ENCODE assay signal across 10 cellular contexts in genomic region chr1:234564035-234565029, GRCh38. TPM values are rescaled to one million over a fixed set of nuclear protein-coding genes. Genes with fewer than 3 reads are reported as not detected.
DNase-seq lines count a peak whose midpoint lies in the region; ATAC-seq, FAIRE-seq and TF ChIP-seq lines count a peak whose summit lies in the region.
"Had no signal": no experiment of that assay in that cellular context is flagged by ENCODE, and none has a peak within 500 bp of the region (broad histone marks: within the 10 kb centered on the region; RNA-seq: fewer than 3 reads in every experiment).

No MANE protein-coding gene starts in this region.

- no TSS peak for BruUV-seq in K562 (replicated peaks; lab: Mats Ljungman, UMichigan)

- H3K4me1 Mint-ChIP-seq in natural killer cell: no peaks in the 10 kb centered on the region
- H3K4me1 Mint-ChIP-seq: activated naive CD4-positive, alpha-beta T cell treated with anti-CD3 and anti-CD28 coated beads, Interleukin-2, amount 50 U/mL, for 24 hours had no signal

- H3K27ac ChIP-seq in K562 (ENCODE audit: extremely low read depth, low read depth, low read length) (no peak overlapping the region), lower lobe of right lung (no peak overlapping the region)
- H3K27ac ChIP-seq: SK-N-MC had no signal

- H3K4me3 ChIP-seq in AG09309 (ENCODE audit: control insufficient read depth, low read depth, low read length) (no peak overlapping the region), K562 (no peak overlapping the region), lower lobe of right lung (no peak overlapping the region)
- H3K4me3 ChIP-seq: SK-N-MC had no signal

- peaks cover 3 to 12% of the 10 kb centered on the region in 2 donors for H3K27me3 Mint-ChIP-seq in natural killer cell (ENCODE audit: low read depth in 2 of 2)
- H3K27me3 Mint-ChIP-seq: activated naive CD4-positive, alpha-beta T cell treated with anti-CD3 and anti-CD28 coated beads, Interleukin-2, amount 50 U/mL, for 24 hours had no signal

- no peak for TF ChIP-seq EP300 in K562 (IDR thresholded peaks at IDR 0.05; ENCODE audit: low read length)

- no peak overlapping the region for H3K27ac Mint-ChIP-seq in natural killer cell
- H3K27ac Mint-ChIP-seq: activated naive CD4-positive, alpha-beta T cell treated with anti-CD3 and anti-CD28 coated beads, Interleukin-2, amount 50 U/mL, for 24 hours had no signal

- no peaks in the 10 kb centered on the region for H3K9me3 Mint-ChIP-seq in natural killer cell
- H3K9me3 Mint-ChIP-seq: activated naive CD4-positive, alpha-beta T cell treated with anti-CD3 and anti-CD28 coated beads, Interleukin-2, amount 50 U/mL, for 24 hours had no signal

- no peak overlapping the region for H3K9ac ChIP-seq in K562 (ENCODE audit: insufficient read depth in 1 of 2, low read depth in 2 of 2, low read length in 2 of 2)

- FAIRE-seq in K562 (lab: Jason Lieb, UNC): no peak

- in situ Hi-C loops in K562 (cut with MboI): no loop called here

- H3K4me1 ChIP-seq in K562 (replicated peaks in 1 of 2; ENCODE audit: control insufficient read depth in 2 of 2, insufficient read depth in 2 of 2, low read length in 2 of 2) (peaks cover 0 to 2% of the 10 kb centered on the region in 2 experiments; a peak in 2 of 5 replicates), lower lobe of right lung (no peaks in the 10 kb centered on the region)

- CTCF ChIA-PET in K562 (lab: Yijun Ruan, JAX; ENCODE audit: low intra/inter-chr PET ratio): no interaction called here

- H3K9me3 ChIP-seq in K562 (replicated peaks; ENCODE audit: control insufficient read depth, insufficient read depth, low read depth, low read length) (no peaks in the 10 kb centered on the region), lower lobe of right lung (no peaks in the 10 kb centered on the region)

- ATAC-seq in K562 (peak; percentile 75), lower lobe of right lung (peak; percentile 59 to 71), GM19463 (IDR thresholded peaks at IDR 0.05; ENCODE audit: unreplicated experiment) (no peak), natural killer cell (no peak), HG02588 (IDR thresholded peaks at IDR 0.05; ENCODE audit: unreplicated experiment) (no peak)

- no peaks in the 10 kb centered on the region for H3K36me3 Mint-ChIP-seq in natural killer cell
- H3K36me3 Mint-ChIP-seq: activated naive CD4-positive, alpha-beta T cell treated with anti-CD3 and anti-CD28 coated beads, Interleukin-2, amount 50 U/mL, for 24 hours had no signal

- intact Hi-C loops in K562 (cut with micrococcal nuclease) (no loop called here), lower lobe of right lung (cut with DNase I) (no loop called here), natural killer cell (cut with micrococcal nuclease) (no loop called here)

- POLR2A ChIA-PET in K562 (lab: Yijun Ruan, JAX): no interaction called here

- H3K4me3 Mint-ChIP-seq in natural killer cell: no peak overlapping the region
- H3K4me3 Mint-ChIP-seq: activated naive CD4-positive, alpha-beta T cell treated with anti-CD3 and anti-CD28 coated beads, Interleukin-2, amount 50 U/mL, for 24 hours had no signal

- no peak for TF ChIP-seq CTCF in AG09309 (IDR thresholded peaks at IDR 0.05; ENCODE audit: control insufficient read depth, insufficient read depth, low read depth, low read length, missing control alignments)
- TF ChIP-seq CTCF in K562 (IDR thresholded peaks at IDR 0.05 in 2 of 3, conservative IDR thresholded peaks at IDR 0.05 in 1 of 3; ENCODE audit: insufficient read depth in 2 of 3, low read depth in 1 of 3, low read length in 3 of 3): no peak
- TF ChIP-seq CTCF in lower lobe of right lung (IDR thresholded peaks at IDR 0.05): no peak
- TF ChIP-seq CTCF in natural killer cell (IDR thresholded peaks at IDR 0.05): no peak

- TF ChIP-seq POLR2A in K562 (conservative IDR thresholded peaks at IDR 0.05): no peak

- no peaks in the 10 kb centered on the region for H3K36me3 ChIP-seq in K562 (ENCODE audit: control insufficient read depth, insufficient read depth, low read length)
- H3K36me3 ChIP-seq in lower lobe of right lung: no peaks in the 10 kb centered on the region

- no peaks in the 10 kb centered on the region for H3K27me3 ChIP-seq in K562 (ENCODE audit: control insufficient read depth in 2 of 2, insufficient read depth in 2 of 2, low read length in 2 of 2)
- H3K27me3 ChIP-seq in lower lobe of right lung (ENCODE audit: low read depth): no peaks in the 10 kb centered on the region

- H4K20me1 ChIP-seq in K562 (replicated peaks; ENCODE audit: control insufficient read depth, insufficient read depth, low read length): no peaks in the 10 kb centered on the region

- no peak overlapping the region for H2AFZ ChIP-seq in K562 (ENCODE audit: low read depth, low read length)

- no peak overlapping the region for H3K4me2 ChIP-seq in K562 (ENCODE audit: insufficient read depth, low read length)

- no peak for TF ChIP-seq RAD21 in K562 (CRISPR knock-in tag; conservative IDR thresholded peaks at IDR 0.05 in 1 of 2, IDR thresholded peaks at IDR 0.05 in 1 of 2)

- peak; percentile 43 for DNase-seq in AG09309 (ENCODE audit: low read depth)
- peak; percentile 82 for DNase-seq in HS-5 (ENCODE audit: low read depth)
- no peak for DNase-seq in K562 (ENCODE audit: extremely low read depth in 1 of 4, low spot score in 3 of 4)
- no peak for DNase-seq in lower lobe of right lung
- DNase-seq in COLO668 (lab: John Stamatoyannopoulos, UW; ENCODE audit: unreplicated experiment): no peak
- no peak for DNase-seq in natural killer cell

- H3K79me2 ChIP-seq in K562 (ENCODE audit: control insufficient read depth, insufficient read depth, low read length): no peaks in the 10 kb centered on the region

- H3K9me1 ChIP-seq in K562 (ENCODE audit: control insufficient read depth, insufficient read depth, low read length): no peaks in the 10 kb centered on the region

- WGBS in K562 (ENCODE audit: insufficient coverage, low coverage, missing lambda C conversion rate): 29% methylated on average over 7 of the region's 7 CpGs

TF ChIP-seq in K562, 482 proteins besides CTCF, POLR2A, EP300 and RAD21 (continues in another document):
- TF ChIP-seq HNRNPL (IDR thresholded peaks at IDR 0.05; ENCODE audit: low read depth, low read length) (no peak), ELK3 (CRISPR knock-in tag; IDR thresholded peaks at IDR 0.05) (no peak), MTA2 (IDR thresholded peaks at IDR 0.05; ENCODE audit: low read depth) (no peak), ZNF253 (CRISPR knock-in tag; conservative IDR thresholded peaks at IDR 0.05) (no peak), KDM5B (IDR thresholded peaks at IDR 0.05; ENCODE audit: insufficient replicate concordance, low read depth, low read length) (no peak), CEBPG (CRISPR knock-in tag; IDR thresholded peaks at IDR 0.05) (no peak), CEBPG (tag; conservative IDR thresholded peaks at IDR 0.05 in 1 of 2, IDR thresholded peaks at IDR 0.05 in 1 of 2) (peak in 1 of 2 experiments; percentile 42; a peak in 1 of 4 replicates), ZNF77 (CRISPR knock-in tag; IDR thresholded peaks at IDR 0.05) (no peak)
- TF ChIP-seq, protein P1, sequence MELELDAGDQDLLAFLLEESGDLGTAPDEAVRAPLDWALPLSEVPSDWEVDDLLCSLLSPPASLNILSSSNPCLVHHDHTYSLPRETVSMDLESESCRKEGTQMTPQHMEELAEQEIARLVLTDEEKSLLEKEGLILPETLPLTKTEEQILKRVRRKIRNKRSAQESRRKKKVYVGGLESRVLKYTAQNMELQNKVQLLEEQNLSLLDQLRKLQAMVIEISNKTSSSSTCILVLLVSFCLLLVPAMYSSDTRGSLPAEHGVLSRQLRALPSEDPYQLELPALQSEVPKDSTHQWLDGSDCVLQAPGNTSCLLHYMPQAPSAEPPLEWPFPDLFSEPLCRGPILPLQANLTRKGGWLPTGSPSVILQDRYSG (tag; conservative IDR thresholded peaks at IDR 0.05; ENCODE audit: low read depth): no peak
- TF ChIP-seq, protein P2, sequence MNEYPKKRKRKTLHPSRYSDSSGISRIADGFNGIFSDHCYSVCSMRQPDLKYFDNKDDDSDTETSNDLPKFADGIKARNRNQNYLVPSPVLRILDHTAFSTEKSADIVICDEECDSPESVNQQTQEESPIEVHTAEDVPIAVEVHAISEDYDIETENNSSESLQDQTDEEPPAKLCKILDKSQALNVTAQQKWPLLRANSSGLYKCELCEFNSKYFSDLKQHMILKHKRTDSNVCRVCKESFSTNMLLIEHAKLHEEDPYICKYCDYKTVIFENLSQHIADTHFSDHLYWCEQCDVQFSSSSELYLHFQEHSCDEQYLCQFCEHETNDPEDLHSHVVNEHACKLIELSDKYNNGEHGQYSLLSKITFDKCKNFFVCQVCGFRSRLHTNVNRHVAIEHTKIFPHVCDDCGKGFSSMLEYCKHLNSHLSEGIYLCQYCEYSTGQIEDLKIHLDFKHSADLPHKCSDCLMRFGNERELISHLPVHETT (CRISPR knock-in tag; conservative IDR thresholded peaks at IDR 0.05 in 1 of 2, IDR thresholded peaks at IDR 0.05 in 1 of 2): no peak

RNA-seq across cellular contexts. Expression of gene IRF2BP2, which starts 45.6 kb away (rescaled TPM):
- total RNA-seq in K562 (2011; cell fraction: chromatin; rRNA removed; ENCODE audit: low replicate concordance): 23.6 and 29.2 TPM in 2 replicates
- 17.0 and 26.0 TPM in 2 replicates for total RNA-seq in K562 (2011; cell fraction: nucleolus; rRNA removed)
- total RNA-seq in K562 (2011; cell fraction: nucleoplasm; rRNA removed): 17.2 and 26.8 TPM in 2 replicates
- total RNA-seq in K562 (2014; rRNA removed): 24.4 and 38.8 TPM in 2 replicates
- 18.4 and 22.1 TPM in 2 replicates for total RNA-seq in K562 (2014; rRNA removed; fragmentation: Illumina TruSeq; extraction: Trizol)
- 35.3 and 39.1 TPM in 2 replicates for total RNA-seq in K562 (2015; rRNA removed; fragmentation: Illumina TruSeq; extraction: Trizol)
- total RNA-seq in K562 (2021): 68.4 and 68.6 TPM in 2 replicates
- 7.7 and 18.0 TPM in 2 replicates for polyA plus RNA-seq in K562 (2011; rRNA removed)
- polyA plus RNA-seq in K562 (2011; cell fraction: cytosol; rRNA removed): 12.4 and 22.0 TPM in 2 replicates
- 73.6 and 97.0 TPM in 2 replicates for polyA plus RNA-seq in K562 (2011; cell fraction: nucleus; rRNA removed)
- polyA plus RNA-seq in K562 (2012): 38.3 and 116 TPM in 2 replicates
- 47.0 and 60.0 TPM in 2 replicates for polyA plus RNA-seq in K562 (2014; fragmentation: Illumina TruSeq; extraction: Trizol)
- 10 to 100 TPM; 11.4 to 18.2 TPM for polyA plus RNA-seq in K562 (2014; fragmentation: Nextera tagmentation; extraction: Ambion mirVana)
- 19.0 and 30.4 TPM in 2 replicates for polyA plus RNA-seq in K562 (2014; rRNA removed)
- polyA minus RNA-seq in K562 (2011; rRNA and poly(A)+ RNA removed): 10.8 and 16.9 TPM in 2 replicates
- polyA minus RNA-seq in K562 (2011; cell fraction: cytosol; rRNA and poly(A)+ RNA removed): 43.5 and 61.6 TPM in 2 replicates
- 22.5 and 41.3 TPM in 2 replicates for polyA minus RNA-seq in K562 (2011; cell fraction: nucleus; rRNA and poly(A)+ RNA removed)
- 154 TPM for total RNA-seq in lower lobe of right lung
- 100 to 1,000 TPM; 186 to 315 (median 266) TPM for total RNA-seq in natural killer cell

Comparison
In these comparisons a context has a peak if more than half of its experiments do, and no peak if none do; other contexts are left out.
1. DNase-seq: peak in AG09309 (single experiment) and HS-5 (single experiment); none in K562 (0 of 4), lower lobe of right lung (single experiment), COLO668 (single experiment) and natural killer cell (single experiment).
2. ATAC-seq: peak in K562 (single experiment) and lower lobe of right lung (2 of 2); none in GM19463 (single experiment), natural killer cell (0 of 3) and HG02588 (single experiment).